In the genomic region with DNA sequence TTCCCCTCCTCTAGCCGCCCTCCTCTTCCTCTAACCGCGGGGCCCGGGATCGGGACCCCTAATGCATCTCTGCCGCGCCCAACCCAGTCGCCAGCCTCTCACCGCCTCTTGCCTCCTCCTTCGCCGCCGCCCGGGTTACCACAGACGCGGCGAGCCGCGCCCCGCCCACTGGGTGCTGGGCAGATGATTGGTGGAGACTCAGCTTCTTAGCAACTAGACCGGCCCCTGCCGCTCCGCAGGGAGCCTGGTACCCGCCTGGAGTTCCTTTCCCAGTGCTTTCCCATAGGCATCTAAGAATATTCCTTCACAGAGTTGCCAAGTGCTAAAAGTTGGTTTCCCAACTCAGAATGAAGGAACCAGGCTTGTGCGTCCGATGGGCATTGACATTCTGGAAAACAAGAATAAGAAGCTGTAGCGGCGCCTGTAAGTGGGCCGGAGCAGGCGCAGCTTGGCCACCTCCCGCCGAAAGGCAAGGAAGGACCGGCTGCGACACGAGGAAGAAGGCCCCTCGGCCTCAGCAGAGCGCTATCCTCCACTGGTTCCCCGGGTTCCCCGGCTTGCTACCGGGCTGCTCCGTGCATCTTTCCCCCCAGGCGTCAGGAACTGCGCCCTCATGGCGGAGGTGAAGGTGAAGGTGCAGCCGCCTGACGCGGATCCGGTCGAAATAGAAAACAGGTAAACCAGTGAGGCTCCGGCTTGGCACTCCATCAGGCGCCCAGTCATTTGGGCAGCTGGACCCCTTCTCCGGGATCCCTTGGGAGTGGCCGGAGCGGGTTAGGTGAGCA, we compare ENCODE assay signal across 8 cellular contexts. TPM values are rescaled to one million over a fixed set of nuclear protein-coding genes. Genes with fewer than 3 reads are reported as not detected.
DNase-seq lines count a peak whose midpoint lies in the region; ATAC-seq and TF ChIP-seq lines count a peak whose summit lies in the region.

Gene DZANK1 (minus strand): TSS at position 137 of the 785 bp plus-strand sequence. CDS start 1,672 bp downstream, outside the sequence.
A gene with protein sequence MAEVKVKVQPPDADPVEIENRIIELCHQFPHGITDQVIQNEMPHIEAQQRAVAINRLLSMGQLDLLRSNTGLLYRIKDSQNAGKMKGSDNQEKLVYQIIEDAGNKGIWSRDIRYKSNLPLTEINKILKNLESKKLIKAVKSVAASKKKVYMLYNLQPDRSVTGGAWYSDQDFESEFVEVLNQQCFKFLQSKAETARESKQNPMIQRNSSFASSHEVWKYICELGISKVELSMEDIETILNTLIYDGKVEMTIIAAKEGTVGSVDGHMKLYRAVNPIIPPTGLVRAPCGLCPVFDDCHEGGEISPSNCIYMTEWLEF (plus strand): TSS at position 497 of the 785 bp plus-strand sequence. CDS start 117 bp downstream, at position 614.

- H3K27ac ChIP-seq in HUES48 (ENCODE audit: low read depth, low read length) (peak within 1 kb of the TSS; percentile 98), endodermal cell (ENCODE audit: low read depth, low read length) (peak within 1 kb of the TSS; percentile 100), mesendoderm (ENCODE audit: low read depth, low read length) (no peak within 1 kb of the TSS)

- peaks cover 6% of the 10 kb centered on the region for H3K79me1 ChIP-seq in mesendoderm (ENCODE audit: low read length)

- peak within 1 kb of the TSS; percentile 30 for H2AK5ac ChIP-seq in mesendoderm (ENCODE audit: low read length)

- TF ChIP-seq CTCF in Calu3 (IDR thresholded peaks at IDR 0.05; ENCODE audit: unreplicated experiment) (no peak), endodermal cell (conservative IDR thresholded peaks at IDR 0.05) (no peak)

- H3K4ac ChIP-seq in mesendoderm (ENCODE audit: low read depth, low read length) = no peak within 1 kb of the TSS

- no peak within 1 kb of the TSS for H2BK5ac ChIP-seq in mesendoderm (ENCODE audit: low read length)

- DNase-seq in Calu3 (peak; percentile 80), NT2/D1 (ENCODE audit: low read depth, low spot score) (peak; percentile 89), endodermal cell (peak; percentile 99), mesendoderm (peak; percentile 99)
- DNase-seq in activated CD8-positive, alpha-beta memory T cell treated with anti-CD3 and anti-CD28 coated beads, Interleukin-2, amount 50 U/mL, for 24 hours (ENCODE audit: extremely low read depth) = peak; percentile 77
- peak; percentile 86 for DNase-seq in stimulated activated CD8-positive, alpha-beta memory T cell treated with anti-CD3 and anti-CD28 coated beads, Interleukin-12 subunit alpha, Interleukin-12 subunit beta, amount 100 ng/mL, for 4 hours (ENCODE audit: low read depth)

- H3K36me3 ChIP-seq in HUES48 (ENCODE audit: control insufficient read depth, insufficient read depth, low read length) (peaks cover 25% of the 10 kb centered on the region), NT2/D1 (ENCODE audit: insufficient read depth, insufficient read length, low read length) (peaks cover 31% of the 10 kb centered on the region), endodermal cell (ENCODE audit: control insufficient read depth, insufficient read depth, low read length) (peaks cover 32% of the 10 kb centered on the region), mesendoderm (ENCODE audit: control insufficient read depth, insufficient read depth, low read length) (no peaks in the 10 kb centered on the region)

- H4K5ac ChIP-seq in mesendoderm (ENCODE audit: low read length) = no peak within 1 kb of the TSS

- H3K9me3 ChIP-seq in HUES48 (ENCODE audit: control insufficient read depth, insufficient read depth, low read length) (no peaks in the 10 kb centered on the region), NT2/D1 (ENCODE audit: insufficient read depth, low read length) (no peaks in the 10 kb centered on the region), endodermal cell (ENCODE audit: control insufficient read depth, low read length) (no peaks in the 10 kb centered on the region)

- no peak within 1 kb of the TSS for H3K23ac ChIP-seq in mesendoderm (ENCODE audit: low read length)

- H3K4me1 ChIP-seq in HUES48 (ENCODE audit: control insufficient read depth, insufficient read depth, low read length) (0 out of 2 replicates have a peak, but pooled peaks cover 3% of the 10 kb centered on the region), NT2/D1 (ENCODE audit: insufficient read depth, insufficient read length) (no peaks in the 10 kb centered on the region), endodermal cell (ENCODE audit: control insufficient read depth, insufficient read depth, low read length) (no peaks in the 10 kb centered on the region), mesendoderm (ENCODE audit: control insufficient read depth, low read depth, low read length) (no peaks in the 10 kb centered on the region)

- H3K4me1 Mint-ChIP-seq in Calu3 (ENCODE audit: low read depth, unreplicated experiment) (no peaks in the 10 kb centered on the region), endodermal cell (peaks cover 12% of the 10 kb centered on the region)

- H3K9ac ChIP-seq in HUES48 (ENCODE audit: low read depth, low read length) = peak within 1 kb of the TSS; percentile 91
- H3K9ac ChIP-seq in NT2/D1 (ENCODE audit: insufficient read length, low read depth) = peak within 1 kb of the TSS; percentile 84
- peak within 1 kb of the TSS; percentile 99 for H3K9ac ChIP-seq in endodermal cell (ENCODE audit: extremely low read depth, low read length, poor library complexity, severe bottlenecking)
- H3K9ac ChIP-seq in mesendoderm (ENCODE audit: low read length) = peak within 1 kb of the TSS; percentile 97

- no TSS peak for BruUV-seq in Calu3 (replicated peaks; lab: Mats Ljungman, UMichigan)

- no peak within 1 kb of the TSS for H2BK120ac ChIP-seq in mesendoderm (ENCODE audit: low read depth, low read length)

- H3K9me3 Mint-ChIP-seq in Calu3 (ENCODE audit: low read depth, unreplicated experiment) = no peaks in the 10 kb centered on the region
- H3K9me3 Mint-ChIP-seq in endodermal cell = no peaks in the 10 kb centered on the region

- H2BK15ac ChIP-seq in mesendoderm (replicated peaks; ENCODE audit: low read depth) = no peak within 1 kb of the TSS

- H3K27me3 Mint-ChIP-seq in Calu3 (ENCODE audit: unreplicated experiment) (no peaks in the 10 kb centered on the region), endodermal cell (ENCODE audit: insufficient read depth) (no peaks in the 10 kb centered on the region)

- peak within 1 kb of the TSS; percentile 79 for H3K27ac Mint-ChIP-seq in Calu3 (ENCODE audit: unreplicated experiment)
- peak within 1 kb of the TSS; percentile 100 for H3K27ac Mint-ChIP-seq in endodermal cell

- ATAC-seq in GM21423 (IDR thresholded peaks at IDR 0.05; ENCODE audit: unreplicated experiment) = peak; percentile 94

- 0% methylated on average over 25 to 53 of the region's 53 CpGs for WGBS in endodermal cell (ENCODE audit: insufficient coverage in 1 of 2, insufficient read length in 1 of 2), 2 experiments
- WGBS in mesendoderm (ENCODE audit: extremely low coverage, insufficient coverage, low lambda C conversion rate) = no CpG with 5 or more reads among the region's 53 CpGs

- intact Hi-C loops in Calu3 (cut with micrococcal nuclease; ENCODE audit: unreplicated experiment) = loop anchor here (10.0 kb wide), 1 partner anchor 52 kb away; no protein-coding TSS in a partner anchor

- peak within 1 kb of the TSS; percentile 58 for H4K8ac ChIP-seq in mesendoderm (ENCODE audit: low read depth, low read length)

- H3K4me3 ChIP-seq in HUES48 (ENCODE audit: low read depth, low read length) = peak within 1 kb of the TSS; percentile 72
- H3K4me3 ChIP-seq in NT2/D1 (ENCODE audit: insufficient read length, low read depth) = peak within 1 kb of the TSS; percentile 89
- H3K4me3 ChIP-seq in endodermal cell (ENCODE audit: low read length) = peak within 1 kb of the TSS; percentile 93
- peak within 1 kb of the TSS; percentile 99 for H3K4me3 ChIP-seq in mesendoderm (ENCODE audit: low read length)

- CTCF ChIA-PET in Calu3 (lab: Charles Lee) = interaction anchor here (1.1 kb wide), 1 partner anchor 11 kb away, joined by 5 read pairs; no protein-coding TSS in a partner anchor

- H3K4me3 Mint-ChIP-seq in Calu3 (ENCODE audit: low read depth, unreplicated experiment) (peak within 1 kb of the TSS; percentile 81), endodermal cell (peak within 1 kb of the TSS; percentile 94)

- H3K4me2 ChIP-seq in mesendoderm (ENCODE audit: low read length) = peak within 1 kb of the TSS; percentile 98

- peak within 1 kb of the TSS; percentile 98 for H3K56ac ChIP-seq in mesendoderm (ENCODE audit: low read length)

- H3K27me3 ChIP-seq in HUES48 (ENCODE audit: control insufficient read depth, insufficient read depth, low read length) (no peaks in the 10 kb centered on the region), NT2/D1 (ENCODE audit: insufficient read depth, insufficient read length) (no peaks in the 10 kb centered on the region), endodermal cell (ENCODE audit: control insufficient read depth, insufficient read depth, low read length, poor library complexity, severe bottlenecking) (no peaks in the 10 kb centered on the region), mesendoderm (ENCODE audit: insufficient read depth, low read length, poor library complexity) (no peaks in the 10 kb centered on the region)

- peaks cover 12% of the 10 kb centered on the region for H3K79me2 ChIP-seq in mesendoderm (ENCODE audit: control insufficient read depth, insufficient read depth, low read length)

- H3K36me3 Mint-ChIP-seq in Calu3 (ENCODE audit: insufficient read depth, unreplicated experiment) (peaks cover 13% of the 10 kb centered on the region), endodermal cell (ENCODE audit: low read depth) (peaks cover 18% of the 10 kb centered on the region)

- no peak within 1 kb of the TSS for H3K18ac ChIP-seq in mesendoderm (ENCODE audit: low read length)

RNA-seq across cellular contexts. Expression of gene DZANK1, which starts in this region (rescaled TPM):
- total RNA-seq in Calu3 (2022) (0.86 and 1.0 TPM in 2 replicates), endodermal cell (10 to 100 TPM; 14.8 to 18.8 TPM)
- polyA plus RNA-seq in endodermal cell (2013, experiment 1 of 2) = 6.6 TPM
- 5.6 TPM for polyA plus RNA-seq in endodermal cell (2013, experiment 2 of 2)
- 7.1 TPM for polyA plus RNA-seq in mesendoderm (2013, experiment 1 of 2)
- 7.7 TPM for polyA plus RNA-seq in mesendoderm (2013, experiment 2 of 2)

RNA-seq across cellular contexts. Expression of the second gene that starts in this region (rescaled TPM):
- total RNA-seq in Calu3 (2022) (4.1 and 4.2 TPM in 2 replicates), endodermal cell (10 to 100 TPM; 14.1 to 17.0 TPM)
- polyA plus RNA-seq in endodermal cell (2013, experiment 1 of 2) = 16.2 TPM
- 14.4 TPM for polyA plus RNA-seq in endodermal cell (2013, experiment 2 of 2)
- polyA plus RNA-seq in mesendoderm (2013, experiment 1 of 2) = 14.1 TPM
- polyA plus RNA-seq in mesendoderm (2013, experiment 2 of 2) = 14.9 TPM
